ENCODE assay signal across 1 cellular context in the genomic region with DNA sequence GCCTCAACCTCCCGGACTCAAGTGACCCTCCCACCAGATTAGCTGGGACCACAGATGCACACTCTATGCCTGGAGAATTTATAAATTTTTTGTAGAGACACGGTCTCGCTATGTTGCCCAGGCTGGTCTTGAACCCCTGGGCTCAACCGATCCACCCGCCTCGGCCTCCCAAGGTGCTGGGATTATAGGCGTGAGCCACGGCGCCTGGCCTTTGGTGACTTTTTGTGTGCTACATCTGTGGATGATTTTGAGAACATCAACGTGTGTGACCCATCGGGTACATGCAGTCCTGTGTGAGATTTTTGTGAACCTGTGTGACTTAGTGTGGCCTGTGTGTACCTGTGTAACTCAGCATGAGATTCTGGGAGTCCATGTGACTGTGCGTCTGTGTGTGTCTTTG.
TF ChIP-seq lines count a peak whose summit lies in the region.

No MANE protein-coding gene starts in this region.

TF ChIP-seq in K562, 482 proteins besides CTCF, POLR2A, EP300 and RAD21:
- TF ChIP-seq ZNF217 (CRISPR knock-in tag; IDR thresholded peaks at IDR 0.05) (no peak), MYC (IDR thresholded peaks at IDR 0.05; ENCODE audit: low read depth, low read length) (no peak), MYC (CRISPR knock-in tag; IDR thresholded peaks at IDR 0.05; ENCODE audit: borderline replicate concordance, low read depth) (no peak)
- TF ChIP-seq, protein P1, sequence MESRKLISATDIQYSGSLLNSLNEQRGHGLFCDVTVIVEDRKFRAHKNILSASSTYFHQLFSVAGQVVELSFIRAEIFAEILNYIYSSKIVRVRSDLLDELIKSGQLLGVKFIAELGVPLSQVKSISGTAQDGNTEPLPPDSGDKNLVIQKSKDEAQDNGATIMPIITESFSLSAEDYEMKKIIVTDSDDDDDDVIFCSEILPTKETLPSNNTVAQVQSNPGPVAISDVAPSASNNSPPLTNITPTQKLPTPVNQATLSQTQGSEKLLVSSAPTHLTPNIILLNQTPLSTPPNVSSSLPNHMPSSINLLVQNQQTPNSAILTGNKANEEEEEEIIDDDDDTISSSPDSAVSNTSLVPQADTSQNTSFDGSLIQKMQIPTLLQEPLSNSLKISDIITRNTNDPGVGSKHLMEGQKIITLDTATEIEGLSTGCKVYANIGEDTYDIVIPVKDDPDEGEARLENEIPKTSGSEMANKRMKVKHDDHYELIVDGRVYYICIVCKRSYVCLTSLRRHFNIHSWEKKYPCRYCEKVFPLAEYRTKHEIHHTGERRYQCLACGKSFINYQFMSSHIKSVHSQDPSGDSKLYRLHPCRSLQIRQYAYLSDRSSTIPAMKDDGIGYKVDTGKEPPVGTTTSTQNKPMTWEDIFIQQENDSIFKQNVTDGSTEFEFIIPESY (CRISPR knock-in tag; IDR thresholded peaks at IDR 0.05), result 0 out of 2 replicates have a peak, but pooled peaks have one; percentile 39
TF ChIP-seq in K562: peak in this region for 1.
